ENCODE assay signal across 1 cellular context in genomic region chr16:1474796-1475551, GRCh38.
A peak's percentile ranks its signal among the peaks of the same experiment; 100 is the strongest.
TF ChIP-seq lines count a peak whose summit lies in the region.

TSS of gene CLCN7 (minus strand) at chr16:1475028. CDS start at chr16:1474974, 54 bp downstream.

TF ChIP-seq in K562, 482 proteins besides CTCF, POLR2A, EP300 and RAD21 (continued from another document):
- TF ChIP-seq, protein P1, sequence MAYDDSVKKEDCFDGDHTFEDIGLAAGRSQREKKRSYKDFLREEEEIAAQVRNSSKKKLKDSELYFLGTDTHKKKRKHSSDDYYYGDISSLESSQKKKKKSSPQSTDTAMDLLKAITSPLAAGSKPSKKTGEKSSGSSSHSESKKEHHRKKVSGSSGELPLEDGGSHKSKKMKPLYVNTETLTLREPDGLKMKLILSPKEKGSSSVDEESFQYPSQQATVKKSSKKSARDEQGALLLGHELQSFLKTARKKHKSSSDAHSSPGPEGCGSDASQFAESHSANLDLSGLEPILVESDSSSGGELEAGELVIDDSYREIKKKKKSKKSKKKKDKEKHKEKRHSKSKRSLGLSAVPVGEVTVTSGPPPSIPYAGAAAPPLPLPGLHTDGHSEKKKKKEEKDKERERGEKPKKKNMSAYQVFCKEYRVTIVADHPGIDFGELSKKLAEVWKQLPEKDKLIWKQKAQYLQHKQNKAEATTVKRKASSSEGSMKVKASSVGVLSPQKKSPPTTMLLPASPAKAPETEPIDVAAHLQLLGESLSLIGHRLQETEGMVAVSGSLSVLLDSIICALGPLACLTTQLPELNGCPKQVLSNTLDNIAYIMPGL (CRISPR knock-in tag; IDR thresholded peaks at IDR 0.05): peak; percentile 98
- no peak for TF ChIP-seq ZNF239 (CRISPR knock-in tag; IDR thresholded peaks at IDR 0.05)
- TF ChIP-seq TAF1 (IDR thresholded peaks at IDR 0.05; ENCODE audit: control insufficient read depth, extremely low read depth, insufficient read depth, low read length, severe bottlenecking): peak; percentile 39
- TF ChIP-seq MXD1 (CRISPR knock-in tag; IDR thresholded peaks at IDR 0.05; ENCODE audit: borderline replicate concordance, poor library complexity, severe bottlenecking): peak; percentile 37
- 0 out of 2 replicates have a peak, but pooled peaks have one; percentile 35 for TF ChIP-seq PRMT5 (CRISPR knock-in tag; IDR thresholded peaks at IDR 0.05)
- TF ChIP-seq, protein P2, sequence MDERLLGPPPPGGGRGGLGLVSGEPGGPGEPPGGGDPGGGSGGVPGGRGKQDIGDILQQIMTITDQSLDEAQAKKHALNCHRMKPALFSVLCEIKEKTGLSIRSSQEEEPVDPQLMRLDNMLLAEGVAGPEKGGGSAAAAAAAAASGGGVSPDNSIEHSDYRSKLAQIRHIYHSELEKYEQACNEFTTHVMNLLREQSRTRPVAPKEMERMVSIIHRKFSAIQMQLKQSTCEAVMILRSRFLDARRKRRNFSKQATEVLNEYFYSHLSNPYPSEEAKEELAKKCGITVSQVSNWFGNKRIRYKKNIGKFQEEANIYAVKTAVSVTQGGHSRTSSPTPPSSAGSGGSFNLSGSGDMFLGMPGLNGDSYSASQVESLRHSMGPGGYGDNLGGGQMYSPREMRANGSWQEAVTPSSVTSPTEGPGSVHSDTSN (CRISPR knock-in tag; IDR thresholded peaks at IDR 0.05; ENCODE audit: low read depth): no peak
- TF ChIP-seq, protein P2 (tag; conservative IDR thresholded peaks at IDR 0.05; ENCODE audit: low read depth): no peak
- TF ChIP-seq, protein P3, sequence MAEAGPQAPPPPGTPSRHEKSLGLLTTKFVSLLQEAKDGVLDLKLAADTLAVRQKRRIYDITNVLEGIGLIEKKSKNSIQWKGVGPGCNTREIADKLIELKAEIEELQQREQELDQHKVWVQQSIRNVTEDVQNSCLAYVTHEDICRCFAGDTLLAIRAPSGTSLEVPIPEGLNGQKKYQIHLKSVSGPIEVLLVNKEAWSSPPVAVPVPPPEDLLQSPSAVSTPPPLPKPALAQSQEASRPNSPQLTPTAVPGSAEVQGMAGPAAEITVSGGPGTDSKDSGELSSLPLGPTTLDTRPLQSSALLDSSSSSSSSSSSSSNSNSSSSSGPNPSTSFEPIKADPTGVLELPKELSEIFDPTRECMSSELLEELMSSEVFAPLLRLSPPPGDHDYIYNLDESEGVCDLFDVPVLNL (CRISPR knock-in tag; IDR thresholded peaks at IDR 0.05; ENCODE audit: low read depth): peak; percentile 70
- TF ChIP-seq, protein P4, sequence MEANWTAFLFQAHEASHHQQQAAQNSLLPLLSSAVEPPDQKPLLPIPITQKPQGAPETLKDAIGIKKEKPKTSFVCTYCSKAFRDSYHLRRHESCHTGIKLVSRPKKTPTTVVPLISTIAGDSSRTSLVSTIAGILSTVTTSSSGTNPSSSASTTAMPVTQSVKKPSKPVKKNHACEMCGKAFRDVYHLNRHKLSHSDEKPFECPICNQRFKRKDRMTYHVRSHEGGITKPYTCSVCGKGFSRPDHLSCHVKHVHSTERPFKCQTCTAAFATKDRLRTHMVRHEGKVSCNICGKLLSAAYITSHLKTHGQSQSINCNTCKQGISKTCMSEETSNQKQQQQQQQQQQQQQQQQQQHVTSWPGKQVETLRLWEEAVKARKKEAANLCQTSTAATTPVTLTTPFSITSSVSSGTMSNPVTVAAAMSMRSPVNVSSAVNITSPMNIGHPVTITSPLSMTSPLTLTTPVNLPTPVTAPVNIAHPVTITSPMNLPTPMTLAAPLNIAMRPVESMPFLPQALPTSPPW (CRISPR knock-in tag; IDR thresholded peaks at IDR 0.05): peak; percentile 55
- TF ChIP-seq DDX20 (tag; IDR thresholded peaks at IDR 0.05; ENCODE audit: low read depth): no peak
- TF ChIP-seq, protein P5, sequence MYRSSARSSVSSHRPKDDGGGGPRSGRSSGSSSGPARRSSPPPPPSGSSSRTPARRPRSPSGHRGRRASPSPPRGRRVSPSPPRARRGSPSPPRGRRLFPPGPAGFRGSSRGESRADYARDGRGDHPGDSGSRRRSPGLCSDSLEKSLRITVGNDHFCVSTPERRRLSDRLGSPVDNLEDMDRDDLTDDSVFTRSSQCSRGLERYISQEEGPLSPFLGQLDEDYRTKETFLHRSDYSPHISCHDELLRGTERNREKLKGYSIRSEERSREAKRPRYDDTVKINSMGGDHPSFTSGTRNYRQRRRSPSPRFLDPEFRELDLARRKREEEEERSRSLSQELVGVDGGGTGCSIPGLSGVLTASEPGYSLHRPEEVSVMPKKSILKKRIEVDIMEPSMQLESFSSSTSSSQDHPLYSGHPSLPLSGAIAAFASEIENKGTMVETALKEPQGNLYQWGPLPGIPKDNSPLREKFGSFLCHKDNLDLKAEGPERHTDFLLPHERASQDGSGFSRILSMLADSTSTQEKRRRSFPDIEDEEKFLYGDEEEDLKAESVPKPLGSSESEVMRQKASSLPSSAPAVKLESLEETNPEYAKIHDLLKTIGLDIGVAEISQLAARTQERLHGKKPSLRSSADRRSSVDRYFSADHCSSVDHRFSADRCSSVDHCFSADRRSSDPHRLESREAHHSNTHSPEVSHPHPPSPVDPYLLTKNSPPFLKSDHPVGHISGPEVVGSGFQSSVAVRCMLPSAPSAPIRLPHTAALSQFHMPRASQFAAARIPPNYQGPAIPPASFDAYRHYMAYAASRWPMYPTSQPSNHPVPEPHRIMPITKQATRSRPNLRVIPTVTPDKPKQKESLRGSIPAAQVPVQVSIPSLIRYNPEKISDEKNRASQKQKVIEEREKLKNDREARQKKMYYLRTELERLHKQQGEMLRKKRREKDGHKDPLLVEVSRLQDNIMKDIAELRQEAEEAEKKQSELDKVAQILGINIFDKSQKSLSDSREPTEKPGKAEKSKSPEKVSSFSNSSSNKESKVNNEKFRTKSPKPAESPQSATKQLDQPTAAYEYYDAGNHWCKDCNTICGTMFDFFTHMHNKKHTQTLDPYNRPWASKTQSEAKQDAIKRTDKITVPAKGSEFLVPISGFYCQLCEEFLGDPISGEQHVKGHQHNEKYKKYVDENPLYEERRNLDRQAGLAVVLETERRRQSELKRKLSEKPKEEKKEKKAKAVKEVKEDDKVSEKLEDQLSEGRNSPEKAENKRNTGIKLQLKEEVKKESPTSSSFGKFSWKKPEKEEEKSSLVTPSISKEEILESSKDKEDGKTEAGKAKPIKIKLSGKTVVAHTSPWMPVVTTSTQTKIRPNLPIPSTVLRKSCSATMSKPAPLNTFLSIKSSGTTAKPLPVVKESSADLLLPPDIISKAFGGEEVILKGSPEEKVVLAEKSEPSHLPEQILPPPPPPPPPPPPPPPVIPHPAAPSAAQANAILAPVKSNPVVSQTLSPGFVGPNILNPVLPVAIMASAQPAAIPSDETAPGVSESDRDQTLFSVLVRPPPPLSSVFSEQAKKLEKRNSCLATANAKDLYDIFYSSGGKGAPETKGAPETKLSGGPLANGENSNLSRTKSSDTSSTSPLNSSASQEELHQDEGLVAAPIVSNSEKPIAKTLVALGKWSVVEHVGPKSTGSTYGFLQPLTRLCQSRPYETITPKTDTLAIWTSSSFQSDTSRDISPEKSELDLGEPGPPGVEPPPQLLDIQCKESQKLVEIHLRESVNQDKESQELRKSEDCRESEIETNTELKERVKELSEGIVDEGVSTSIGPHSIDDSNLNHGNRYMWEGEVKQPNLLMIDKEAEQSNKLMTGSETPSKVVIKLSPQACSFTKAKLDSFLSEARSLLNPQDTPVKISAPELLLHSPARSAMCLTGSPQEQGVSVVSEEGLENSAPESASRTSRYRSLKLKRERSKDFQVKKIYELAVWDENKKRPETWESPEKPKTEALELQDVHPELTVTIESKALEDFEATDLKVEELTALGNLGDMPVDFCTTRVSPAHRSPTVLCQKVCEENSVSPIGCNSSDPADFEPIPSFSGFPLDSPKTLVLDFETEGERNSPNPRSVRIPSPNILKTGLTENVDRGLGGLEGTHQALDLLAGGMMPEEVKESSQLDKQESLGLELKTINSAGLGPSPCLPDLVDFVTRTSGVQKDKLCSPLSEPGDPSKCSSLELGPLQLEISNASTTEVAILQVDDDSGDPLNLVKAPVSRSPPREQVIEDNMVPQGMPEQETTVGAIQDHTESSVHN (IDR thresholded peaks at IDR 0.05; ENCODE audit: borderline replicate concordance in 1 of 2, low read depth in 1 of 2): no peak
- TF ChIP-seq, protein P6, sequence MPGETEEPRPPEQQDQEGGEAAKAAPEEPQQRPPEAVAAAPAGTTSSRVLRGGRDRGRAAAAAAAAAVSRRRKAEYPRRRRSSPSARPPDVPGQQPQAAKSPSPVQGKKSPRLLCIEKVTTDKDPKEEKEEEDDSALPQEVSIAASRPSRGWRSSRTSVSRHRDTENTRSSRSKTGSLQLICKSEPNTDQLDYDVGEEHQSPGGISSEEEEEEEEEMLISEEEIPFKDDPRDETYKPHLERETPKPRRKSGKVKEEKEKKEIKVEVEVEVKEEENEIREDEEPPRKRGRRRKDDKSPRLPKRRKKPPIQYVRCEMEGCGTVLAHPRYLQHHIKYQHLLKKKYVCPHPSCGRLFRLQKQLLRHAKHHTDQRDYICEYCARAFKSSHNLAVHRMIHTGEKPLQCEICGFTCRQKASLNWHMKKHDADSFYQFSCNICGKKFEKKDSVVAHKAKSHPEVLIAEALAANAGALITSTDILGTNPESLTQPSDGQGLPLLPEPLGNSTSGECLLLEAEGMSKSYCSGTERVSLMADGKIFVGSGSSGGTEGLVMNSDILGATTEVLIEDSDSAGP (CRISPR knock-in tag; IDR thresholded peaks at IDR 0.05): no peak
- TF ChIP-seq DMBX1 (CRISPR knock-in tag; IDR thresholded peaks at IDR 0.05; ENCODE audit: borderline replicate concordance): peak; percentile 47; the same call in 1 of the 2 replicates
- 0 out of 2 replicates have a peak, but pooled peaks have one; percentile 8 for TF ChIP-seq CGGBP1 (CRISPR knock-in tag; IDR thresholded peaks at IDR 0.05)
- TF ChIP-seq ZNF124 (CRISPR knock-in tag; IDR thresholded peaks at IDR 0.05): peak; percentile 58; the same call in 1 of the 2 replicates
- 0 out of 2 replicates have a peak, but pooled peaks have one; percentile 7 for TF ChIP-seq ELF4 (CRISPR knock-in tag; IDR thresholded peaks at IDR 0.05)
- TF ChIP-seq SREBF1 (IDR thresholded peaks at IDR 0.05; ENCODE audit: borderline replicate concordance, low read depth, low read length): peak; percentile 39; the same call in 1 of the 2 replicates
- peak; percentile 11 for TF ChIP-seq PRDM10 (IDR thresholded peaks at IDR 0.05; ENCODE audit: partially characterized antibody)
- 0 out of 2 replicates have a peak, but pooled peaks have one; percentile 59 for TF ChIP-seq E2F3 (CRISPR knock-in tag; IDR thresholded peaks at IDR 0.05)
- peak; percentile 98 for TF ChIP-seq ZFX (CRISPR knock-in tag; IDR thresholded peaks at IDR 0.05)
- TF ChIP-seq CSDE1 (IDR thresholded peaks at IDR 0.05): no peak; a peak in 1 of 4 replicates
- peak; percentile 21 for TF ChIP-seq SMAD1 (IDR thresholded peaks at IDR 0.05; ENCODE audit: low read depth, low read length, partially characterized antibody)
- TF ChIP-seq L3MBTL2 (IDR thresholded peaks at IDR 0.05): peak; percentile 99
